ENCODE assay signal across 1 cellular context in genomic region chr3:72962317-72962716, GRCh38.
TF ChIP-seq lines count a peak whose summit lies in the region.

No MANE protein-coding gene starts in this region.

TF ChIP-seq in HepG2, 621 proteins besides CTCF, POLR2A, EP300 and RAD21:
- no peak for TF ChIP-seq ZFP41 (CRISPR knock-in tag; IDR thresholded peaks at IDR 0.05; ENCODE audit: borderline replicate concordance)
- TF ChIP-seq MXI1 (IDR thresholded peaks at IDR 0.05; ENCODE audit: borderline replicate concordance, low read depth, low read length) = no peak
- no peak for TF ChIP-seq FOXC1 (CRISPR knock-in tag; IDR thresholded peaks at IDR 0.05; ENCODE audit: borderline replicate concordance)
- TF ChIP-seq, protein P1, sequence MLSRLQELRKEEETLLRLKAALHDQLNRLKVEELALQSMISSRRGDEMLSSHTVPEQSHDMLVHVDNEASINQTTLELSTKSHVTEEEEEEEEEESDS (CRISPR knock-in tag; IDR thresholded peaks at IDR 0.05; ENCODE audit: borderline replicate concordance) = no peak
- no peak for TF ChIP-seq POGK (CRISPR knock-in tag; conservative IDR thresholded peaks at IDR 0.05)
- no peak for TF ChIP-seq ZNF614 (CRISPR knock-in tag; IDR thresholded peaks at IDR 0.05; ENCODE audit: borderline replicate concordance)
- TF ChIP-seq NFATC3 (CRISPR knock-in tag; IDR thresholded peaks at IDR 0.05) = no peak
- TF ChIP-seq ZNF703 (CRISPR knock-in tag; IDR thresholded peaks at IDR 0.05; ENCODE audit: borderline replicate concordance) = no peak
- no peak for TF ChIP-seq THAP11 (CRISPR knock-in tag; IDR thresholded peaks at IDR 0.05)
